In genomic region chr15:90930861-90931629, GRCh38 we compare ENCODE assay signal across 1 cellular context.
TF ChIP-seq lines count a peak whose summit lies in the region.

No MANE protein-coding gene starts in this region.

TF ChIP-seq in H1, 55 proteins besides CTCF, POLR2A, EP300 and RAD21:
- TF ChIP-seq CHD1 (IDR thresholded peaks at IDR 0.05; ENCODE audit: low read depth, low read length) (no peak), ATF3 (IDR thresholded peaks at IDR 0.05; ENCODE audit: insufficient read depth, low read depth, low read length) (no peak), GABPA (IDR thresholded peaks at IDR 0.05; ENCODE audit: borderline replicate concordance, insufficient read depth, low read length) (no peak), SUZ12 (IDR thresholded peaks at IDR 0.05; ENCODE audit: low read length) (no peak), ZNF274 (IDR thresholded peaks at IDR 0.05; ENCODE audit: borderline replicate concordance, extremely low read depth, low read length) (no peak), NRF1 (IDR thresholded peaks at IDR 0.05; ENCODE audit: low read depth, low read length) (no peak), TBP (IDR thresholded peaks at IDR 0.05; ENCODE audit: low read depth, low read length) (no peak), NANOG (IDR thresholded peaks at IDR 0.05; ENCODE audit: insufficient read depth, low read depth, low read length, poor library complexity, severe bottlenecking) (no peak), USF2 (IDR thresholded peaks at IDR 0.05; ENCODE audit: low read length) (no peak), CTBP2 (IDR thresholded peaks at IDR 0.05; ENCODE audit: borderline replicate concordance, insufficient read depth, insufficient read length, low read length) (no peak), CHD7 (IDR thresholded peaks at IDR 0.05; ENCODE audit: insufficient replicate concordance, low read length) (no peak), EZH2 (IDR thresholded peaks at IDR 0.05; ENCODE audit: low read depth, low read length, severe bottlenecking) (no peak), RXRA (IDR thresholded peaks at IDR 0.05; ENCODE audit: insufficient read depth, low read depth, low read length) (no peak), SP1 (IDR thresholded peaks at IDR 0.05; ENCODE audit: low read depth, low read length) (no peak), TAF1 (IDR thresholded peaks at IDR 0.05; ENCODE audit: low read depth, low read length) (no peak), FOSL1 (IDR thresholded peaks at IDR 0.05; ENCODE audit: insufficient read depth, low read depth, low read length) (no peak), SIX5 (IDR thresholded peaks at IDR 0.05; ENCODE audit: low read depth, low read length) (no peak)
TF ChIP-seq in H1: peak in this region for 0.
